In genomic region chrX:106894392-106894909, GRCh38 we compare ENCODE assay signal across 9 cellular contexts. TPM values are rescaled to one million over a fixed set of nuclear protein-coding genes. Genes with fewer than 3 reads are reported as not detected.
A peak's percentile ranks its signal among the peaks of the same experiment; 100 is the strongest.
DNase-seq lines count a peak whose midpoint lies in the region; ATAC-seq and TF ChIP-seq lines count a peak whose summit lies in the region.
"Had no signal": no experiment of that assay in that cellular context is flagged by ENCODE, and none has a peak within 500 bp of the region (broad histone marks: within the 10 kb centered on the region; RNA-seq: fewer than 3 reads in every experiment).

No MANE protein-coding gene starts in this region.

- H3K9ac ChIP-seq in OCI-LY3 (ENCODE audit: low read length): no peak overlapping the region

- H3K27ac ChIP-seq in CD8-positive, alpha-beta T cell (ENCODE audit: low read depth, low read length): no peak overlapping the region
- H3K27ac ChIP-seq in OCI-LY3 (ENCODE audit: low read length) (no peak overlapping the region), foreskin keratinocyte (no peak overlapping the region)

- H3K36me3 Mint-ChIP-seq in CD8-positive, alpha-beta T cell: no peaks in the 10 kb centered on the region
- H3K36me3 Mint-ChIP-seq in activated T-helper 1 cell treated with anti-CD3 and anti-CD28 coated beads, Interleukin-12 subunit alpha, Interleukin-12 subunit beta, Interleukin-2, Interleukin-4 antibody, amounts not matched to agents 30 ng/mL and 10 ng/mL and 1 ng/mL, durations not matched to agents 14 hours and 24 hours and 36 hours (ENCODE audit: low read depth): no peaks in the 10 kb centered on the region
- H3K36me3 Mint-ChIP-seq in osteocyte (ENCODE audit: unreplicated experiment): no peaks in the 10 kb centered on the region

- peak overlapping the region; percentile 47; the same call in 1 of the 2 replicates for H2AFZ ChIP-seq in OCI-LY3 (ENCODE audit: low read depth, low read length)

- DNase-seq in CD8-positive, alpha-beta T cell: peak in 6 of 7 experiments; percentile 6 to 58 (median 40)
- peak; percentile 89 for DNase-seq in HT-29 (ENCODE audit: low spot score)
- peak; percentile 18 for DNase-seq in activated T-helper 1 cell treated with anti-CD3 and anti-CD28 coated beads, Interleukin-12 subunit alpha, Interleukin-12 subunit beta, Interleukin-2, Interleukin-4 antibody, amounts not matched to agents 30 ng/mL and 10 ng/mL and 1 ng/mL, durations not matched to agents 14 hours and 24 hours and 36 hours (ENCODE audit: low spot score)
- peak; percentile 46 to 71 for DNase-seq in foreskin keratinocyte
- no peak for DNase-seq in osteocyte (ENCODE audit: extremely low spot score, unreplicated experiment)
- no peak for DNase-seq in posterior vena cava (ENCODE audit: low spot score)

- no peaks in the 10 kb centered on the region for H4K20me1 ChIP-seq in OCI-LY3 (ENCODE audit: insufficient read depth, low read length)

- peaks cover 4% of the 10 kb centered on the region for H3K27me3 Mint-ChIP-seq in CD8-positive, alpha-beta T cell (ENCODE audit: low read depth)
- H3K27me3 Mint-ChIP-seq in activated T-helper 1 cell treated with anti-CD3 and anti-CD28 coated beads, Interleukin-12 subunit alpha, Interleukin-12 subunit beta, Interleukin-2, Interleukin-4 antibody, amounts not matched to agents 30 ng/mL and 10 ng/mL and 1 ng/mL, durations not matched to agents 14 hours and 24 hours and 36 hours (ENCODE audit: insufficient read depth): no peaks in the 10 kb centered on the region
- peaks cover 11% of the 10 kb centered on the region for H3K27me3 Mint-ChIP-seq in osteocyte (ENCODE audit: unreplicated experiment)

- H3K4me1 Mint-ChIP-seq in CD8-positive, alpha-beta T cell (ENCODE audit: low read depth): no peaks in the 10 kb centered on the region
- no peaks in the 10 kb centered on the region for H3K4me1 Mint-ChIP-seq in activated T-helper 1 cell treated with anti-CD3 and anti-CD28 coated beads, Interleukin-12 subunit alpha, Interleukin-12 subunit beta, Interleukin-2, Interleukin-4 antibody, amounts not matched to agents 30 ng/mL and 10 ng/mL and 1 ng/mL, durations not matched to agents 14 hours and 24 hours and 36 hours (ENCODE audit: low read depth)
- H3K4me1 Mint-ChIP-seq in osteocyte (ENCODE audit: unreplicated experiment): peaks cover 21% of the 10 kb centered on the region

- H3K9me3 ChIP-seq in CD8-positive, alpha-beta T cell (ENCODE audit: low read length): no peaks in the 10 kb centered on the region
- no peaks in the 10 kb centered on the region for H3K9me3 ChIP-seq in OCI-LY3 (ENCODE audit: insufficient read depth, low read length)

- H3K79me2 ChIP-seq in OCI-LY3 (ENCODE audit: low read length): no peaks in the 10 kb centered on the region

- peak; percentile 47 for TF ChIP-seq CTCF in CD8-positive, alpha-beta T cell (IDR thresholded peaks at IDR 0.05)
- TF ChIP-seq CTCF in OCI-LY3 (IDR thresholded peaks at IDR 0.05; ENCODE audit: low read depth, low read length) (peak; percentile 73), foreskin keratinocyte (conservative IDR thresholded peaks at IDR 0.05) (peak; percentile 77), osteocyte (IDR thresholded peaks at IDR 0.05) (peak; percentile 83)

- intact Hi-C loops in CD8-positive, alpha-beta T cell (cut with DNase I, micrococcal nuclease): loop anchor here (2.0 to 5.0 kb wide), 4 partner anchors 412 to 1000 kb away; partner anchors contain the start of genes NCBP2L (in 2 of the 2) and TSC22D3 (in 1 of the 2)
- intact Hi-C loops in activated T-helper 1 cell treated with anti-CD3 and anti-CD28 coated beads, Interleukin-12 subunit alpha, Interleukin-12 subunit beta, Interleukin-2, Interleukin-4 antibody, amounts not matched to agents 30 ng/mL and 10 ng/mL and 1 ng/mL, durations not matched to agents 14 hours and 24 hours and 36 hours (cut with micrococcal nuclease): loop anchor here (1.0 to 2.0 kb wide), 3 partner anchors 535 to 1178 kb away; partner anchors contain the start of gene NCBP2L
- intact Hi-C loops in posterior vena cava (cut with DNase I): no loop called here

- ATAC-seq in CD8-positive, alpha-beta T cell: peak; percentile 61
- ATAC-seq in GM19351 (IDR thresholded peaks at IDR 0.05; ENCODE audit: unreplicated experiment) (peak; percentile 88), foreskin keratinocyte (peak; percentile 83)

- H3K4me2 ChIP-seq in OCI-LY3 (ENCODE audit: low read length): peak overlapping the region; percentile 31; the same call in 1 of the 2 replicates

- CTCF ChIA-PET in CD8-positive, alpha-beta T cell (lab: Charles Lee): interaction anchor here (0.5 to 1.8 kb wide), 12 partner anchors 8 to 999 kb away, joined by 3 to 9 read pairs (median 3); partner anchors contain the start of gene RIPPLY1

- H3K4me1 ChIP-seq in CD8-positive, alpha-beta T cell (ENCODE audit: insufficient read depth, low read length): no peaks in the 10 kb centered on the region
- H3K4me1 ChIP-seq in OCI-LY3 (ENCODE audit: low read length) (no peaks in the 10 kb centered on the region), foreskin keratinocyte (no peaks in the 10 kb centered on the region)

- H3K4me3 ChIP-seq in CD8-positive, alpha-beta T cell (ENCODE audit: low read depth, low read length): no peak overlapping the region
- H3K4me3 ChIP-seq in OCI-LY3 (ENCODE audit: low read length): no peak overlapping the region

- no peaks in the 10 kb centered on the region for H3K36me3 ChIP-seq in CD8-positive, alpha-beta T cell (ENCODE audit: insufficient read depth, low read length)
- H3K36me3 ChIP-seq in OCI-LY3 (replicated peaks; ENCODE audit: low read depth, low read length): no peaks in the 10 kb centered on the region

- no peaks in the 10 kb centered on the region for H3K9me3 Mint-ChIP-seq in CD8-positive, alpha-beta T cell
- H3K9me3 Mint-ChIP-seq in activated T-helper 1 cell treated with anti-CD3 and anti-CD28 coated beads, Interleukin-12 subunit alpha, Interleukin-12 subunit beta, Interleukin-2, Interleukin-4 antibody, amounts not matched to agents 30 ng/mL and 10 ng/mL and 1 ng/mL, durations not matched to agents 14 hours and 24 hours and 36 hours: no peaks in the 10 kb centered on the region
- no peaks in the 10 kb centered on the region for H3K9me3 Mint-ChIP-seq in osteocyte (ENCODE audit: unreplicated experiment)

- POLR2A ChIA-PET in CD8-positive, alpha-beta T cell (lab: Charles Lee): interaction anchor here (0.6 kb wide), 1 partner anchor 10 kb away, joined by 3 read pairs; no protein-coding TSS in a partner anchor

- no peak overlapping the region for H3K4me3 Mint-ChIP-seq in CD8-positive, alpha-beta T cell
- H3K4me3 Mint-ChIP-seq in activated T-helper 1 cell treated with anti-CD3 and anti-CD28 coated beads, Interleukin-12 subunit alpha, Interleukin-12 subunit beta, Interleukin-2, Interleukin-4 antibody, amounts not matched to agents 30 ng/mL and 10 ng/mL and 1 ng/mL, durations not matched to agents 14 hours and 24 hours and 36 hours: no peak overlapping the region
- no peak overlapping the region for H3K4me3 Mint-ChIP-seq in osteocyte (ENCODE audit: unreplicated experiment)

- H3K27ac Mint-ChIP-seq in CD8-positive, alpha-beta T cell: no peak overlapping the region
- no peak overlapping the region for H3K27ac Mint-ChIP-seq in activated T-helper 1 cell treated with anti-CD3 and anti-CD28 coated beads, Interleukin-12 subunit alpha, Interleukin-12 subunit beta, Interleukin-2, Interleukin-4 antibody, amounts not matched to agents 30 ng/mL and 10 ng/mL and 1 ng/mL, durations not matched to agents 14 hours and 24 hours and 36 hours
- peak overlapping the region; percentile 81 for H3K27ac Mint-ChIP-seq in osteocyte (ENCODE audit: unreplicated experiment)

- H3K27me3 ChIP-seq in CD8-positive, alpha-beta T cell (ENCODE audit: insufficient read depth, low read length): no peaks in the 10 kb centered on the region
- H3K27me3 ChIP-seq in OCI-LY3 (ENCODE audit: low read depth, low read length) (no peaks in the 10 kb centered on the region), foreskin keratinocyte (no peaks in the 10 kb centered on the region)

RNA-seq across cellular contexts. Expression of gene RIPPLY1, which starts 8.7 kb away (rescaled TPM):
- total RNA-seq in CD8-positive, alpha-beta T cell: not detected
- total RNA-seq in HT-29 (2014; rRNA removed; shearing (Covaris generic)): 0.28 TPM in 1 of 2 replicates, not detected in the other
- total RNA-seq in activated T-helper 1 cell treated with anti-CD3 and anti-CD28 coated beads, Interleukin-12 subunit alpha, Interleukin-12 subunit beta, Interleukin-2, Interleukin-4 antibody, amounts not matched to agents 30 ng/mL and 10 ng/mL and 1 ng/mL, durations not matched to agents 14 hours and 24 hours and 36 hours: not detected in 2 replicates
- total RNA-seq in foreskin keratinocyte (not detected in 2 replicates), osteocyte (not detected in 2 replicates), posterior vena cava (under 1 TPM in 1 of 2 donors, not detected in 1; 0.57 TPM)
- polyA plus RNA-seq in foreskin keratinocyte: not detected in 2 replicates
- total RNA-seq: T-helper 1 cell treated with Interleukin-12 subunit alpha and Interleukin-12 subunit beta and Interleukin-4 antibody, amounts not matched to agents 30 ng/mL and 1 ng/mL, for 36 hours had no signal

RNA-seq across cellular contexts. Expression of gene CLDN2, which starts 25.8 kb away (rescaled TPM):
- total RNA-seq in CD8-positive, alpha-beta T cell: not detected
- 55.7 and 55.9 TPM in 2 replicates for total RNA-seq in HT-29 (2014; rRNA removed; shearing (Covaris generic))
- not detected in 2 replicates for total RNA-seq in activated T-helper 1 cell treated with anti-CD3 and anti-CD28 coated beads, Interleukin-12 subunit alpha, Interleukin-12 subunit beta, Interleukin-2, Interleukin-4 antibody, amounts not matched to agents 30 ng/mL and 10 ng/mL and 1 ng/mL, durations not matched to agents 14 hours and 24 hours and 36 hours
- total RNA-seq in foreskin keratinocyte (not detected in 2 replicates), osteocyte (0.11 and 0.29 TPM in 2 replicates), posterior vena cava (not detected)
- polyA plus RNA-seq in foreskin keratinocyte: not detected in 2 replicates
- total RNA-seq: T-helper 1 cell treated with Interleukin-12 subunit alpha and Interleukin-12 subunit beta and Interleukin-4 antibody, amounts not matched to agents 30 ng/mL and 1 ng/mL, for 36 hours had no signal

Comparison
In these comparisons a context has a peak if more than half of its experiments do, and no peak if none do; other contexts are left out.
1. DNase-seq: peak in CD8-positive, alpha-beta T cell (6 of 7), HT-29 (single experiment), activated T-helper 1 cell treated with anti-CD3 and anti-CD28 coated beads, Interleukin-12 subunit alpha, Interleukin-12 subunit beta, Interleukin-2, Interleukin-4 antibody, amounts not matched to agents 30 ng/mL and 10 ng/mL and 1 ng/mL, durations not matched to agents 14 hours and 24 hours and 36 hours (single experiment) and foreskin keratinocyte (2 of 2); none in osteocyte (single experiment) and posterior vena cava (single experiment).
2. RNA of gene CLDN2, which starts 25.8 kb away (total RNA-seq): 55.7 to 55.9 TPM in HT-29; 0.11 to 0.29 TPM in osteocyte, not detected in posterior vena cava, not detected in CD8-positive, alpha-beta T cell, not detected in activated T-helper 1 cell treated with anti-CD3 and anti-CD28 coated beads, Interleukin-12 subunit alpha, Interleukin-12 subunit beta, Interleukin-2, Interleukin-4 antibody, amounts not matched to agents 30 ng/mL and 10 ng/mL and 1 ng/mL, durations not matched to agents 14 hours and 24 hours and 36 hours and not detected in foreskin keratinocyte; every median in the first group is over 10 times any median in the second.
3. intact Hi-C loops: an anchor here in CD8-positive, alpha-beta T cell (2.0 to 5.0 kb wide) and activated T-helper 1 cell treated with anti-CD3 and anti-CD28 coated beads, Interleukin-12 subunit alpha, Interleukin-12 subunit beta, Interleukin-2, Interleukin-4 antibody, amounts not matched to agents 30 ng/mL and 10 ng/mL and 1 ng/mL, durations not matched to agents 14 hours and 24 hours and 36 hours (1.0 to 2.0 kb wide); none called in posterior vena cava.
4. Peak in every context shown above with its lines, with median percentiles within 50 percentile points of each other: ATAC-seq and CTCF ChIP-seq.